In the genomic region with DNA sequence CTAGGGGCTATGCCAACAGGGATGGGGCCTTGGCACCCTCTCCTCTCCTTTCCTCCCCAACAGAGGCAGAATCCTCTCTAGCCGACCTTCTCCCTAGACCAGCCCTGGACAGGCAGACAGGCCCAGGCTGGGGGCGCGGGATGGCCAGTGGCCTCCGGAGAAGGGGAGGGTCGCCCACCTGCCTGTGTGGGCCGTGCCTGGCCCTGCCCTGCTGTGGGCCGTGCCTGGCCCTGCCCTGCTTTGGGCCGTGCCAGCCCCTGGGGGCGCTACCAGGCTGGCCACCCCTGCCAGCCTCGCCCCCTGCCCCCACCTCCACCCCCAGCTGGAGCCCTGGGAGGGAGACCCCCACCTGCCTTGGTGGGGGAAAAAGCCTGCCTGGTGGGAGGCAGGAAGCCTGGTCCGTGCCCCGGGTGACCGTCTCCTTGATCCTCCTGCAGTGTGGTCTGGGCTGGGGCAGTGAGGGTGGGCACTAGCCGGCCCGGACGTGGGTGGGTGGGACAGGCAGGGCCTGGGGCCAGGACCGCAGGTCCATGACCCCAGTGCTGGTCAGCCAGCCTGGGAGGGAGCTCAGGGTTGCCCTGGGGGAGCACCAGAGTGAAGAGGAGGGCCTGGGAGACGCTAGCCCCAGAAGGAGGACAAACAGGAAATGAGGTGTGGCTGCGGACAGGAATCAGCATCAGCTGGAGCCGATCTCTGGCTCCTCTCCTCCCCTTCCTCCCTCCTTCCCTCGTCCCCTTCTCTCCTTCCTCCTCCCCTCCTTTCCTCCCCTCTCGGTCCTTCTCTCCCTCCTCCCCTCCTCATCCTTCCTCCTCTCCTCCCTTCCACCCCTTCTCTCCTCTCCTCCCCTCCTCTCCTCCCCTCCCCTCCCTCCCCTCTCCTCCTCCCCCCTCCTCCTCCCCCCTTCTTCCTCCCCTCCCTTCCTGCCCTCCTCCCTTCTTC, we compare ENCODE assay signal across 1 cellular context.
TF ChIP-seq lines count a peak whose summit lies in the region.

No MANE protein-coding gene starts in this region.

TF ChIP-seq in HepG2, 621 proteins besides CTCF, POLR2A, EP300 and RAD21 (continued from another document and continues in another):
- TF ChIP-seq POLR2G (IDR thresholded peaks at IDR 0.05; ENCODE audit: low read depth, low read length) (peak; percentile 58; the same call in 1 of the 2 replicates), ARNT2 (CRISPR knock-in tag; IDR thresholded peaks at IDR 0.05; ENCODE audit: low read depth) (no peak), SMC3 (IDR thresholded peaks at IDR 0.05; ENCODE audit: low read length) (no peak), ZBTB3 (CRISPR knock-in tag; IDR thresholded peaks at IDR 0.05; ENCODE audit: borderline replicate concordance, low read depth) (0 out of 2 replicates have a peak, but pooled peaks have one; percentile 52), ZNF317 (CRISPR knock-in tag; IDR thresholded peaks at IDR 0.05) (no peak), RBM22 (optimal IDR thresholded peaks at IDR 0.05; ENCODE audit: low read length) (no peak), ZSCAN21 (CRISPR knock-in tag; IDR thresholded peaks at IDR 0.05; ENCODE audit: borderline replicate concordance) (0 out of 2 replicates have a peak, but pooled peaks have one; percentile 57), ZNF552 (CRISPR knock-in tag; IDR thresholded peaks at IDR 0.05; ENCODE audit: borderline replicate concordance) (no peak), ETV5 (CRISPR knock-in tag; IDR thresholded peaks at IDR 0.05; ENCODE audit: borderline replicate concordance) (peak; percentile 76; the same call in 1 of the 2 replicates), ELF3 (CRISPR knock-in tag; IDR thresholded peaks at IDR 0.05) (peak; percentile 70; the same call in 1 of the 2 replicates), NR1H2 (CRISPR knock-in tag; IDR thresholded peaks at IDR 0.05; ENCODE audit: borderline replicate concordance, low read depth) (no peak), HDAC1 (CRISPR knock-in tag; IDR thresholded peaks at IDR 0.05) (peak; percentile 29; the same call in 1 of the 2 replicates), RBFOX2 (IDR thresholded peaks at IDR 0.05; ENCODE audit: low read depth, low read length) (peak; percentile 51; the same call in 1 of the 2 replicates), ELF1 (CRISPR knock-in tag; IDR thresholded peaks at IDR 0.05) (peak; percentile 29; the same call in 1 of the 2 replicates), BRD4 (CRISPR knock-in tag; IDR thresholded peaks at IDR 0.05) (0 out of 2 replicates have a peak, but pooled peaks have one; percentile 26), GABPB1 (CRISPR knock-in tag; IDR thresholded peaks at IDR 0.05) (peak; percentile 77), HMG20B (CRISPR knock-in tag; conservative IDR thresholded peaks at IDR 0.05) (no peak), ZSCAN25 (CRISPR knock-in tag; IDR thresholded peaks at IDR 0.05) (peak; percentile 93), PAWR (CRISPR knock-in tag; IDR thresholded peaks at IDR 0.05; ENCODE audit: borderline replicate concordance) (no peak)
- TF ChIP-seq, protein P1, sequence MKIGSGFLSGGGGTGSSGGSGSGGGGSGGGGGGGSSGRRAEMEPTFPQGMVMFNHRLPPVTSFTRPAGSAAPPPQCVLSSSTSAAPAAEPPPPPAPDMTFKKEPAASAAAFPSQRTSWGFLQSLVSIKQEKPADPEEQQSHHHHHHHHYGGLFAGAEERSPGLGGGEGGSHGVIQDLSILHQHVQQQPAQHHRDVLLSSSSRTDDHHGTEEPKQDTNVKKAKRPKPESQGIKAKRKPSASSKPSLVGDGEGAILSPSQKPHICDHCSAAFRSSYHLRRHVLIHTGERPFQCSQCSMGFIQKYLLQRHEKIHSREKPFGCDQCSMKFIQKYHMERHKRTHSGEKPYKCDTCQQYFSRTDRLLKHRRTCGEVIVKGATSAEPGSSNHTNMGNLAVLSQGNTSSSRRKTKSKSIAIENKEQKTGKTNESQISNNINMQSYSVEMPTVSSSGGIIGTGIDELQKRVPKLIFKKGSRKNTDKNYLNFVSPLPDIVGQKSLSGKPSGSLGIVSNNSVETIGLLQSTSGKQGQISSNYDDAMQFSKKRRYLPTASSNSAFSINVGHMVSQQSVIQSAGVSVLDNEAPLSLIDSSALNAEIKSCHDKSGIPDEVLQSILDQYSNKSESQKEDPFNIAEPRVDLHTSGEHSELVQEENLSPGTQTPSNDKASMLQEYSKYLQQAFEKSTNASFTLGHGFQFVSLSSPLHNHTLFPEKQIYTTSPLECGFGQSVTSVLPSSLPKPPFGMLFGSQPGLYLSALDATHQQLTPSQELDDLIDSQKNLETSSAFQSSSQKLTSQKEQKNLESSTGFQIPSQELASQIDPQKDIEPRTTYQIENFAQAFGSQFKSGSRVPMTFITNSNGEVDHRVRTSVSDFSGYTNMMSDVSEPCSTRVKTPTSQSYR (CRISPR knock-in tag; IDR thresholded peaks at IDR 0.05; ENCODE audit: borderline replicate concordance): no peak
- TF ChIP-seq, protein P2, sequence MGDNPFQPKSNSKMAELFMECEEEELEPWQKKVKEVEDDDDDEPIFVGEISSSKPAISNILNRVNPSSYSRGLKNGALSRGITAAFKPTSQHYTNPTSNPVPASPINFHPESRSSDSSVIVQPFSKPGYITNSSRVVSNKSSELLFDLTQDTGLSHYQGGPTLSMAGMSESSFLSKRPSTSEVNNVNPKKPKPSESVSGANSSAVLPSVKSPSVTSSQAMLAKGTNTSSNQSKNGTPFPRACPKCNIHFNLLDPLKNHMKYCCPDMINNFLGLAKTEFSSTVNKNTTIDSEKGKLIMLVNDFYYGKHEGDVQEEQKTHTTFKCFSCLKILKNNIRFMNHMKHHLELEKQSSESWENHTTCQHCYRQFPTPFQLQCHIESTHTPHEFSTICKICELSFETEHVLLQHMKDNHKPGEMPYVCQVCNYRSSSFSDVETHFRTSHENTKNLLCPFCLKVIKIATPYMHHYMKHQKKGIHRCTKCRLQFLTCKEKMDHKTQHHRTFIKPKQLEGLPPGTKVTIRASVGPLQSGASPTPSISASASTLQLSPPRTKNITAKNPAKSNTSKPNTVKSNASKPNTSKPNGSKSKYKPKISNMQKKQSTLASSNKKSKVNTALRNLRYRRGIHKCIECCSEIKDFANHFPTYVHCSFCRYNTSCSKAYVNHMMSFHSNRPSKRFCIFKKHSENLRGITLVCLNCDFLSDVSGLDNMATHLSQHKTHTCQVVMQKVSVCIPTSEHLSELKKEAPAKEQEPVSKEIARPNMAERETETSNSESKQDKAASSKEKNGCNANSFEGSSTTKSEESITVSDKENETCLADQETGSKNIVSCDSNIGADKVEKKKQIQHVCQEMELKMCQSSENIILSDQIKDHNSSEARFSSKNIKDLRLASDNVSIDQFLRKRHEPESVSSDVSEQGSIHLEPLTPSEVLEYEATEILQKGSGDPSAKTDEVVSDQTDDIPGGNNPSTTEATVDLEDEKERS (CRISPR knock-in tag; IDR thresholded peaks at IDR 0.05): peak; percentile 41; the same call in 1 of the 2 replicates
- TF ChIP-seq, protein P3, sequence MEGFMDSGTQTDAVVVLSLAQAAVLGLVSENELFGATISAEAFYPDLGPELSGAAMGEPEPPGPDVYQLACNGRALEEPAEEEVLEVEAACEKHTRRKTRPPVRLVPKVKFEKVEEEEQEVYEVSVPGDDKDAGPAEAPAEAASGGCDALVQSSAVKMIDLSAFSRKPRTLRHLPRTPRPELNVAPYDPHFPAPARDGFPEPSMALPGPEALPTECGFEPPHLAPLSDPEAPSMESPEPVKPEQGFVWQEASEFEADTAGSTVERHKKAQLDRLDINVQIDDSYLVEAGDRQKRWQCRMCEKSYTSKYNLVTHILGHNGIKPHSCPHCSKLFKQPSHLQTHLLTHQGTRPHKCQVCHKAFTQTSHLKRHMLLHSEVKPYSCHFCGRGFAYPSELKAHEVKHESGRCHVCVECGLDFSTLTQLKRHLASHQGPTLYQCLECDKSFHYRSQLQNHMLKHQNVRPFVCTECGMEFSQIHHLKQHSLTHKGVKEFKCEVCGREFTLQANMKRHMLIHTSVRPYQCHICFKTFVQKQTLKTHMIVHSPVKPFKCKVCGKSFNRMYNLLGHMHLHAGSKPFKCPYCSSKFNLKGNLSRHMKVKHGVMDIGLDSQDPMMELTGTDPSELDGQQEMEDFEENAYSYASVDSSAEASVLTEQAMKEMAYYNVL (CRISPR knock-in tag; IDR thresholded peaks at IDR 0.05; ENCODE audit: borderline replicate concordance): peak; percentile 83
- TF ChIP-seq, protein P4, sequence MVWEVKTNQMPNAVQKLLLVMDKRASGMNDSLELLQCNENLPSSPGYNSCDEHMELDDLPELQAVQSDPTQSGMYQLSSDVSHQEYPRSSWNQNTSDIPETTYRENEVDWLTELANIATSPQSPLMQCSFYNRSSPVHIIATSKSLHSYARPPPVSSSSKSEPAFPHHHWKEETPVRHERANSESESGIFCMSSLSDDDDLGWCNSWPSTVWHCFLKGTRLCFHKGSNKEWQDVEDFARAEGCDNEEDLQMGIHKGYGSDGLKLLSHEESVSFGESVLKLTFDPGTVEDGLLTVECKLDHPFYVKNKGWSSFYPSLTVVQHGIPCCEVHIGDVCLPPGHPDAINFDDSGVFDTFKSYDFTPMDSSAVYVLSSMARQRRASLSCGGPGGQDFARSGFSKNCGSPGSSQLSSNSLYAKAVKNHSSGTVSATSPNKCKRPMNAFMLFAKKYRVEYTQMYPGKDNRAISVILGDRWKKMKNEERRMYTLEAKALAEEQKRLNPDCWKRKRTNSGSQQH (CRISPR knock-in tag; IDR thresholded peaks at IDR 0.05; ENCODE audit: low read depth): no peak
- TF ChIP-seq, protein P5, sequence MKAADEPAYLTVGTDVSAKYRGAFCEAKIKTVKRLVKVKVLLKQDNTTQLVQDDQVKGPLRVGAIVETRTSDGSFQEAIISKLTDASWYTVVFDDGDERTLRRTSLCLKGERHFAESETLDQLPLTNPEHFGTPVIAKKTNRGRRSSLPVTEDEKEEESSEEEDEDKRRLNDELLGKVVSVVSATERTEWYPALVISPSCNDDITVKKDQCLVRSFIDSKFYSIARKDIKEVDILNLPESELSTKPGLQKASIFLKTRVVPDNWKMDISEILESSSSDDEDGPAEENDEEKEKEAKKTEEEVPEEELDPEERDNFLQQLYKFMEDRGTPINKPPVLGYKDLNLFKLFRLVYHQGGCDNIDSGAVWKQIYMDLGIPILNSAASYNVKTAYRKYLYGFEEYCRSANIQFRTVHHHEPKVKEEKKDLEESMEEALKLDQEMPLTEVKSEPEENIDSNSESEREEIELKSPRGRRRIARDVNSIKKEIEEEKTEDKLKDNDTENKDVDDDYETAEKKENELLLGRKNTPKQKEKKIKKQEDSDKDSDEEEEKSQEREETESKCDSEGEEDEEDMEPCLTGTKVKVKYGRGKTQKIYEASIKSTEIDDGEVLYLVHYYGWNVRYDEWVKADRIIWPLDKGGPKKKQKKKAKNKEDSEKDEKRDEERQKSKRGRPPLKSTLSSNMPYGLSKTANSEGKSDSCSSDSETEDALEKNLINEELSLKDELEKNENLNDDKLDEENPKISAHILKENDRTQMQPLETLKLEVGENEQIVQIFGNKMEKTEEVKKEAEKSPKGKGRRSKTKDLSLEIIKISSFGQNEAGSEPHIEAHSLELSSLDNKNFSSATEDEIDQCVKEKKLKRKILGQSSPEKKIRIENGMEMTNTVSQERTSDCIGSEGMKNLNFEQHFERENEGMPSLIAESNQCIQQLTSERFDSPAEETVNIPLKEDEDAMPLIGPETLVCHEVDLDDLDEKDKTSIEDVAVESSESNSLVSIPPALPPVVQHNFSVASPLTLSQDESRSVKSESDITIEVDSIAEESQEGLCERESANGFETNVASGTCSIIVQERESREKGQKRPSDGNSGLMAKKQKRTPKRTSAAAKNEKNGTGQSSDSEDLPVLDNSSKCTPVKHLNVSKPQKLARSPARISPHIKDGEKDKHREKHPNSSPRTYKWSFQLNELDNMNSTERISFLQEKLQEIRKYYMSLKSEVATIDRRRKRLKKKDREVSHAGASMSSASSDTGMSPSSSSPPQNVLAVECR (CRISPR knock-in tag; IDR thresholded peaks at IDR 0.05; ENCODE audit: borderline replicate concordance): peak; percentile 5; the same call in 1 of the 2 replicates
- TF ChIP-seq, protein P6, sequence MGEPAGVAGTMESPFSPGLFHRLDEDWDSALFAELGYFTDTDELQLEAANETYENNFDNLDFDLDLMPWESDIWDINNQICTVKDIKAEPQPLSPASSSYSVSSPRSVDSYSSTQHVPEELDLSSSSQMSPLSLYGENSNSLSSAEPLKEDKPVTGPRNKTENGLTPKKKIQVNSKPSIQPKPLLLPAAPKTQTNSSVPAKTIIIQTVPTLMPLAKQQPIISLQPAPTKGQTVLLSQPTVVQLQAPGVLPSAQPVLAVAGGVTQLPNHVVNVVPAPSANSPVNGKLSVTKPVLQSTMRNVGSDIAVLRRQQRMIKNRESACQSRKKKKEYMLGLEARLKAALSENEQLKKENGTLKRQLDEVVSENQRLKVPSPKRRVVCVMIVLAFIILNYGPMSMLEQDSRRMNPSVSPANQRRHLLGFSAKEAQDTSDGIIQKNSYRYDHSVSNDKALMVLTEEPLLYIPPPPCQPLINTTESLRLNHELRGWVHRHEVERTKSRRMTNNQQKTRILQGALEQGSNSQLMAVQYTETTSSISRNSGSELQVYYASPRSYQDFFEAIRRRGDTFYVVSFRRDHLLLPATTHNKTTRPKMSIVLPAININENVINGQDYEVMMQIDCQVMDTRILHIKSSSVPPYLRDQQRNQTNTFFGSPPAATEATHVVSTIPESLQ (CRISPR knock-in tag; conservative IDR thresholded peaks at IDR 0.05): no peak
- TF ChIP-seq, protein P7, sequence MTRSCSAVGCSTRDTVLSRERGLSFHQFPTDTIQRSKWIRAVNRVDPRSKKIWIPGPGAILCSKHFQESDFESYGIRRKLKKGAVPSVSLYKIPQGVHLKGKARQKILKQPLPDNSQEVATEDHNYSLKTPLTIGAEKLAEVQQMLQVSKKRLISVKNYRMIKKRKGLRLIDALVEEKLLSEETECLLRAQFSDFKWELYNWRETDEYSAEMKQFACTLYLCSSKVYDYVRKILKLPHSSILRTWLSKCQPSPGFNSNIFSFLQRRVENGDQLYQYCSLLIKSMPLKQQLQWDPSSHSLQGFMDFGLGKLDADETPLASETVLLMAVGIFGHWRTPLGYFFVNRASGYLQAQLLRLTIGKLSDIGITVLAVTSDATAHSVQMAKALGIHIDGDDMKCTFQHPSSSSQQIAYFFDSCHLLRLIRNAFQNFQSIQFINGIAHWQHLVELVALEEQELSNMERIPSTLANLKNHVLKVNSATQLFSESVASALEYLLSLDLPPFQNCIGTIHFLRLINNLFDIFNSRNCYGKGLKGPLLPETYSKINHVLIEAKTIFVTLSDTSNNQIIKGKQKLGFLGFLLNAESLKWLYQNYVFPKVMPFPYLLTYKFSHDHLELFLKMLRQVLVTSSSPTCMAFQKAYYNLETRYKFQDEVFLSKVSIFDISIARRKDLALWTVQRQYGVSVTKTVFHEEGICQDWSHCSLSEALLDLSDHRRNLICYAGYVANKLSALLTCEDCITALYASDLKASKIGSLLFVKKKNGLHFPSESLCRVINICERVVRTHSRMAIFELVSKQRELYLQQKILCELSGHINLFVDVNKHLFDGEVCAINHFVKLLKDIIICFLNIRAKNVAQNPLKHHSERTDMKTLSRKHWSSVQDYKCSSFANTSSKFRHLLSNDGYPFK (CRISPR knock-in tag; IDR thresholded peaks at IDR 0.05; ENCODE audit: borderline replicate concordance): 0 out of 2 replicates have a peak, but pooled peaks have one; percentile 31
- TF ChIP-seq, protein P8, sequence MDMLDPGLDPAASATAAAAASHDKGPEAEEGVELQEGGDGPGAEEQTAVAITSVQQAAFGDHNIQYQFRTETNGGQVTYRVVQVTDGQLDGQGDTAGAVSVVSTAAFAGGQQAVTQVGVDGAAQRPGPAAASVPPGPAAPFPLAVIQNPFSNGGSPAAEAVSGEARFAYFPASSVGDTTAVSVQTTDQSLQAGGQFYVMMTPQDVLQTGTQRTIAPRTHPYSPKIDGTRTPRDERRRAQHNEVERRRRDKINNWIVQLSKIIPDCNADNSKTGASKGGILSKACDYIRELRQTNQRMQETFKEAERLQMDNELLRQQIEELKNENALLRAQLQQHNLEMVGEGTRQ (IDR thresholded peaks at IDR 0.05; ENCODE audit: low read depth, low read length): no peak
- TF ChIP-seq, protein P8 (CRISPR knock-in tag; IDR thresholded peaks at IDR 0.05; ENCODE audit: borderline replicate concordance): no peak
